8 cellular contexts compared by ENCODE assay signal in genomic region chr11:61816736-61817455, GRCh38. TPM values are rescaled to one million over a fixed set of nuclear protein-coding genes. Genes with fewer than 3 reads are reported as not detected.
DNase-seq lines count a peak whose midpoint lies in the region; ATAC-seq and TF ChIP-seq lines count a peak whose summit lies in the region.

Gene FADS1 (minus strand): TSS chr11:61817003. CDS start chr11:61816929, 74 bp downstream.

- H3K4me3 ChIP-seq in GM12864 (ENCODE audit: low read depth, low read length) (peak within 1 kb of the TSS; percentile 84), ascending aorta (peak within 1 kb of the TSS; percentile 85 to 86), right cardiac atrium (ENCODE audit: low read length) (peak within 1 kb of the TSS; percentile 32), psoas muscle (peak within 1 kb of the TSS; percentile 85), aorta (ENCODE audit: low read length in 2 of 2) (peak within 1 kb of the TSS; percentile 48 to 60)

- H3K27me3 ChIP-seq in ascending aorta, result no peaks in the 10 kb centered on the region
- no peaks in the 10 kb centered on the region for H3K27me3 ChIP-seq in right cardiac atrium (ENCODE audit: control insufficient read depth, insufficient read depth)
- H3K27me3 ChIP-seq in psoas muscle (ENCODE audit: insufficient read depth in 3 of 3, low read length in 2 of 3), result no peaks in the 10 kb centered on the region
- H3K27me3 ChIP-seq in aorta (ENCODE audit: control insufficient read depth in 1 of 2, insufficient read depth in 2 of 2, low read length in 1 of 2), result no peaks in the 10 kb centered on the region

- ATAC-seq in HG02642 (IDR thresholded peaks at IDR 0.05; ENCODE audit: poor library complexity, unreplicated experiment) (peak; percentile 58), right cardiac atrium (peak; percentile 67 to 68), psoas muscle (peak; percentile 46 to 66 (median 60)), aorta (ENCODE audit: low FRiP score) (peak; percentile 78)

- TF ChIP-seq CTCF in GM12864 (IDR thresholded peaks at IDR 0.05; ENCODE audit: low read depth, low read length, missing control alignments) (peak; percentile 61), ascending aorta (IDR thresholded peaks at IDR 0.05) (peak; percentile 55 to 74 (median 58)), psoas muscle (IDR thresholded peaks at IDR 0.05) (peak; percentile 38)

- under 1% methylated on average over 73 of the region's 73 CpGs for WGBS in right cardiac atrium
- 1 to 3% (median 1%) methylated on average over 61 to 73 of the region's 73 CpGs for WGBS in psoas muscle, 3 donors
- 1% methylated on average over 72 to 73 of the region's 73 CpGs for WGBS in aorta, 2 donors

- DNase-seq in GM12864 (ENCODE audit: low read depth) (peak; percentile 62), NCI-H1694 (lab: John Stamatoyannopoulos, UW) (peak; percentile 87), T-helper 2 cell (peak; percentile 44 to 93 (median 58)), ascending aorta (ENCODE audit: low spot score in 2 of 2) (peak; percentile 78 to 98), right cardiac atrium (peak; percentile 95 to 97 (median 96)), psoas muscle (peak; percentile 91), aorta (peak; percentile 97 to 98)

- no peaks in the 10 kb centered on the region for H3K9me3 ChIP-seq in ascending aorta
- no peaks in the 10 kb centered on the region for H3K9me3 ChIP-seq in right cardiac atrium (ENCODE audit: control insufficient read depth, low read length)
- H3K9me3 ChIP-seq in psoas muscle, result no peaks in the 10 kb centered on the region
- no peaks in the 10 kb centered on the region for H3K9me3 ChIP-seq in aorta (ENCODE audit: control insufficient read depth, low read length)

- peaks cover 5 to 14% of the 10 kb centered on the region in 2 donors for H3K36me3 ChIP-seq in ascending aorta
- H3K36me3 ChIP-seq in psoas muscle (ENCODE audit: insufficient read depth in 1 of 2, low read depth in 1 of 2), result peaks cover 0 to 3% of the 10 kb centered on the region in 2 donors
- peaks cover 0 to 2% of the 10 kb centered on the region in 2 donors for H3K36me3 ChIP-seq in aorta (ENCODE audit: control insufficient read depth in 1 of 2, insufficient read depth in 2 of 2, low read length in 1 of 2)

- intact Hi-C loops in ascending aorta (cut with DNase I) (loop anchor here (1.0 to 5.0 kb wide), 2 partner anchors 10 to 155 kb away; no protein-coding TSS in a partner anchor), right cardiac atrium (cut with DNase I) (loop anchor here in 1 of 4 donors (10.0 kb wide), 1 partner anchor 48 kb away; no protein-coding TSS in a partner anchor), psoas muscle (cut with DNase I) (loop anchor here in 1 of 2 donors (5.0 kb wide), 1 partner anchor 75 kb away; the partner anchor contains the start of gene FADS3), aorta (cut with DNase I) (loop anchor here (5.0 to 10.0 kb wide), 2 partner anchors 148 to 150 kb away; partner anchors contain the start of gene FTH1 (in 2 of the 2))

- H3K27ac ChIP-seq in ascending aorta (peak within 1 kb of the TSS; percentile 99), right cardiac atrium (ENCODE audit: low read length) (peak within 1 kb of the TSS; percentile 91), psoas muscle (peak within 1 kb of the TSS; percentile 92), aorta (ENCODE audit: low read depth in 1 of 2, low read length in 2 of 2) (peak within 1 kb of the TSS; percentile 84 to 92)

- peaks cover 0 to 9% of the 10 kb centered on the region in 2 donors for H3K4me1 ChIP-seq in ascending aorta
- no peaks in the 10 kb centered on the region for H3K4me1 ChIP-seq in right cardiac atrium (ENCODE audit: control insufficient read depth, insufficient read depth, low read length)
- peaks cover 13% of the 10 kb centered on the region for H3K4me1 ChIP-seq in psoas muscle
- no peaks in the 10 kb centered on the region for H3K4me1 ChIP-seq in aorta (ENCODE audit: control insufficient read depth in 1 of 2, insufficient read depth in 2 of 2, low read length in 2 of 2)

RNA-seq across cellular contexts. Expression of gene FADS1, which starts in this region (rescaled TPM):
- total RNA-seq in ascending aorta (47.1 TPM), right cardiac atrium (10 to 100 TPM; 41.3 to 45.7 (median 43.3) TPM), psoas muscle (10 to 100 TPM; 13.7 to 93.2 (median 20.6) TPM), aorta (10 to 100 TPM; 50.4 to 61.1 TPM)
- polyA plus RNA-seq in right cardiac atrium (27.6 TPM), psoas muscle (10 to 100 TPM in 2 of 3 donors, 1 to 10 TPM in 1; 8.6 to 70.8 (median 16.9) TPM), aorta (10 to 100 TPM; 11.8 to 13.7 TPM)

Comparison
In these comparisons a context has a peak if more than half of its experiments do, and no peak if none do; other contexts are left out.
1. Peak in every context shown above with its lines: DNase-seq, ATAC-seq, H3K4me3 ChIP-seq and H3K27ac ChIP-seq.
2. H3K4me3 ChIP-seq: peak in every context shown above with its lines; median percentile 86 in ascending aorta; 85 in psoas muscle; 84 in GM12864; 54 in aorta; 32 in right cardiac atrium.